ENCODE assay signal across 20 cellular contexts in the genomic region with DNA sequence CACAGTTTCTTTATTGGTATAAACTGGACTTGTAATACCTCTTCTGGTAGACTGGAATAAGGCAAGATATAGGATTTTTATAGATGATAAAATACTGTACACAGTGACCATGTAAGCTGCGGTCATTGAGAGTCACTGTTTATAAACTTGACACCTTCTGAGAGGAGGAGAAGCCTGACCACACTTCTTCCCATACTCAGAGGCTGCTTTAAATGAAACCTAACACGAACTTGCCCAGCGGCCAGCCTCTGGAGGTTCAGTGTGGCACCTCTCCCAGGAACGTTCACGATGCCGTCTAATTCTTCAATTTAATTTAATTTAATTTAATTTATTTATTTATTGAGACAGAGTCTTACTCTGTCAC. TPM values are rescaled to one million over a fixed set of nuclear protein-coding genes. Genes with fewer than 3 reads are reported as not detected.
DNase-seq lines count a peak whose midpoint lies in the region; ATAC-seq, FAIRE-seq and TF ChIP-seq lines count a peak whose summit lies in the region.
"Had no signal": no experiment of that assay in that cellular context is flagged by ENCODE, and none has a peak within 500 bp of the region (broad histone marks: within the 10 kb centered on the region; RNA-seq: fewer than 3 reads in every experiment).

No MANE protein-coding gene starts in this region.

- H3K27ac ChIP-seq in liver (ENCODE audit: low read depth in 1 of 2, low read length in 2 of 2) = peak overlapping the region; percentile 77 to 87
- H3K27ac ChIP-seq in HepG2 (ENCODE audit: extremely low read length, insufficient read depth, low read length) = no peak overlapping the region
- H3K27ac ChIP-seq: HL-60, Peyer's patch, SJSA1 had no signal

- no peaks in the 10 kb centered on the region for H3K79me2 ChIP-seq in HepG2 (ENCODE audit: insufficient read depth, low read length)

- TF ChIP-seq EP300 in HepG2 (IDR thresholded peaks at IDR 0.05; ENCODE audit: low read depth in 2 of 2, low read length in 2 of 2) (no peak), HepG2 (CRISPR knock-in tag; IDR thresholded peaks at IDR 0.05; ENCODE audit: borderline replicate concordance) (no peak)

- POLR2A ChIA-PET in HepG2 (lab: Yijun Ruan, JAX) = no interaction called here

- H3K9ac ChIP-seq in liver (ENCODE audit: low read depth in 1 of 2, low read length in 2 of 2) (peak overlapping the region in 1 of 2 donors; percentile 5), HepG2 (ENCODE audit: insufficient read depth, low read depth, low read length) (no peak overlapping the region)

- ATAC-seq in HepG2 (no peak), GM21515 (IDR thresholded peaks at IDR 0.05; ENCODE audit: unreplicated experiment) (no peak)
- ATAC-seq in activated T-cell treated with anti-CD3 and anti-CD28 coated beads, Interleukin-2, amount 50 U/mL, for 4 hours = no peak

- peak overlapping the region; percentile 26 for H3K4me3 Mint-ChIP-seq in osteocyte (ENCODE audit: unreplicated experiment)
- H3K4me3 Mint-ChIP-seq in activated T-cell treated with anti-CD3 and anti-CD28 coated beads, Interleukin-2, amount 50 U/mL, for 4 hours = no peak overlapping the region
- H3K4me3 Mint-ChIP-seq: GM23338 had no signal

- no peak overlapping the region for H3K4me2 ChIP-seq in HepG2 (ENCODE audit: low read depth, low read length)
- H3K4me2 ChIP-seq: GM23338 had no signal

- H3K9me3 Mint-ChIP-seq in osteocyte (ENCODE audit: unreplicated experiment) = no peaks in the 10 kb centered on the region
- H3K9me3 Mint-ChIP-seq in activated T-cell treated with anti-CD3 and anti-CD28 coated beads, Interleukin-2, amount 50 U/mL, for 4 hours = no peaks in the 10 kb centered on the region
- H3K9me3 Mint-ChIP-seq: GM23338 had no signal

- no peaks in the 10 kb centered on the region for H3K27me3 ChIP-seq in liver (ENCODE audit: control insufficient read depth in 4 of 4, insufficient read depth in 4 of 4, low read length in 3 of 4)
- H3K27me3 ChIP-seq in HepG2 (ENCODE audit: control insufficient read depth in 1 of 2, insufficient read depth in 2 of 2, low read length in 2 of 2) = no peaks in the 10 kb centered on the region
- H3K27me3 ChIP-seq: BE2C, Peyer's patch, SJSA1 had no signal

- TF ChIP-seq RAD21 in liver (IDR thresholded peaks at IDR 0.05) (no peak), HepG2 (CRISPR knock-in tag; IDR thresholded peaks at IDR 0.05) (no peak)

- BruUV-seq in HepG2 (replicated peaks; lab: Mats Ljungman, UMichigan) = no TSS peak

- CTCF ChIA-PET in HepG2 (lab: Yijun Ruan, JAX; ENCODE audit: low intra/inter-chr PET ratio, low total read pairs) = no interaction called here

- H2AFZ ChIP-seq in HepG2 (ENCODE audit: low read length) = no peak overlapping the region
- H2AFZ ChIP-seq: GM23338 had no signal

- intact Hi-C loops in HepG2 (cut with micrococcal nuclease; ENCODE audit: unreplicated experiment) = no loop called here

- in situ Hi-C loops in HepG2 (cut with HindIII; ENCODE audit: extremely low pct_ligation_motif_present, low pct_unique_long_range_greater_than_20kb) = no loop called here

- no peak overlapping the region for H3K4me3 ChIP-seq in liver (ENCODE audit: low read depth in 1 of 3, low read length in 3 of 3)
- no peak overlapping the region for H3K4me3 ChIP-seq in HepG2 (replicated peaks in 1 of 3; ENCODE audit: insufficient read depth in 1 of 3, low read depth in 2 of 3, low read length in 3 of 3)
- H3K4me3 ChIP-seq: GM23338, Peyer's patch, SJSA1 had no signal

- no peaks in the 10 kb centered on the region for H3K9me3 ChIP-seq in liver (ENCODE audit: control insufficient read depth in 4 of 4, low read length in 3 of 4)
- H3K9me3 ChIP-seq in HepG2 (ENCODE audit: low read length) = no peaks in the 10 kb centered on the region
- H3K9me3 ChIP-seq: BE2C, Peyer's patch, SJSA1 had no signal

- FAIRE-seq in HepG2 (lab: Jason Lieb, UNC) = no peak

- H3K36me3 Mint-ChIP-seq in osteocyte (ENCODE audit: unreplicated experiment) = peaks cover 2% of the 10 kb centered on the region
- no peaks in the 10 kb centered on the region for H3K36me3 Mint-ChIP-seq in activated T-cell treated with anti-CD3 and anti-CD28 coated beads, Interleukin-2, amount 50 U/mL, for 4 hours (ENCODE audit: insufficient read depth)

- H3K4me1 Mint-ChIP-seq in osteocyte (ENCODE audit: unreplicated experiment) = peaks cover 26% of the 10 kb centered on the region
- H3K4me1 Mint-ChIP-seq in activated T-cell treated with anti-CD3 and anti-CD28 coated beads, Interleukin-2, amount 50 U/mL, for 4 hours (ENCODE audit: low read depth) = peaks cover 3% of the 10 kb centered on the region

- peak overlapping the region; percentile 82 for H3K27ac Mint-ChIP-seq in osteocyte (ENCODE audit: unreplicated experiment)
- H3K27ac Mint-ChIP-seq: GM23338 had no signal

- H3K27me3 Mint-ChIP-seq in osteocyte (ENCODE audit: unreplicated experiment) = peaks cover 6% of the 10 kb centered on the region
- peaks cover 18% of the 10 kb centered on the region for H3K27me3 Mint-ChIP-seq in activated T-cell treated with anti-CD3 and anti-CD28 coated beads, Interleukin-2, amount 50 U/mL, for 4 hours (ENCODE audit: low read depth)

- peaks cover 0 to 25% (median 13%) of the 10 kb centered on the region in 4 donors for H3K4me1 ChIP-seq in liver (ENCODE audit: control insufficient read depth in 4 of 4, insufficient read depth in 4 of 4, low read length in 3 of 4)
- no peaks in the 10 kb centered on the region for H3K4me1 ChIP-seq in HepG2 (ENCODE audit: insufficient read depth, low read length)
- H3K4me1 ChIP-seq: BE2C, Peyer's patch, SJSA1 had no signal

- TF ChIP-seq POLR2A in HepG2 (IDR thresholded peaks at IDR 0.05; ENCODE audit: insufficient read depth in 1 of 2, low read depth in 2 of 2, low read length in 2 of 2) = no peak

- no peaks in the 10 kb centered on the region for H4K20me1 ChIP-seq in HepG2 (ENCODE audit: insufficient read depth, low read length)

- DNase-seq in HepG2 (ENCODE audit: low spot score) (no peak), islet precursor cell (peak; percentile 12), osteocyte (ENCODE audit: extremely low spot score, unreplicated experiment) (no peak), DMS79 treated with DMSO at 0.1 percent for 48 hours (lab: John Stamatoyannopoulos, UW) (no peak)
- DNase-seq in activated T-cell treated with anti-CD3 and anti-CD28 coated beads, Interleukin-2, amount 50 U/mL, for 4 hours = no peak
- DNase-seq: BE2C, HCEC 1CT, KBM-7, NCI-H1105 treated with DMSO at 0.1 percent for 48 hours, NCI-H2029 treated with DMSO at 0.1 percent for 48 hours, NCI-H345, NCI-H524, NCI-H82, Peyer's patch had no signal

- peaks cover 2 to 10% (median 6%) of the 10 kb centered on the region in 4 donors for H3K36me3 ChIP-seq in liver (ENCODE audit: control insufficient read depth in 4 of 4, insufficient read depth in 3 of 4, low read depth in 1 of 4, low read length in 3 of 4)
- peaks cover 7 to 56% of the 10 kb centered on the region in 2 experiments; a peak in 4 of 5 replicates for H3K36me3 ChIP-seq in HepG2 (replicated peaks in 1 of 2; ENCODE audit: control insufficient read depth in 1 of 2, insufficient read depth in 2 of 2, low read length in 2 of 2)
- H3K36me3 ChIP-seq: BE2C, Peyer's patch, SJSA1 had no signal

- TF ChIP-seq CTCF in liver (IDR thresholded peaks at IDR 0.05; ENCODE audit: low read depth, low read length, missing input control) (no peak), HepG2 (CRISPR knock-in tag; IDR thresholded peaks at IDR 0.05) (no peak), osteocyte (IDR thresholded peaks at IDR 0.05) (no peak)

- 66% methylated on average over 6 of the region's 6 CpGs for WGBS in liver
- WGBS in HepG2 (ENCODE audit: low lambda C conversion rate) = 91% methylated on average over 6 of the region's 6 CpGs

TF ChIP-seq in liver, 16 proteins besides CTCF, POLR2A, EP300 and RAD21:
- TF ChIP-seq FOXA2 (IDR thresholded peaks at IDR 0.05) = no peak
- TF ChIP-seq FOXA1 (IDR thresholded peaks at IDR 0.05) = no peak
- TF ChIP-seq NR2F2 (IDR thresholded peaks at IDR 0.05) = no peak
- TF ChIP-seq JUND (IDR thresholded peaks at IDR 0.05) = no peak
- TF ChIP-seq HNF4A (conservative IDR thresholded peaks at IDR 0.05) = no peak
- TF ChIP-seq EGR1 (IDR thresholded peaks at IDR 0.05; ENCODE audit: low read depth in 2 of 2) = no peak
- TF ChIP-seq YY1 (IDR thresholded peaks at IDR 0.05) = no peak

TF ChIP-seq in HepG2, 621 proteins besides CTCF, POLR2A, EP300 and RAD21 (continues in another document):
- TF ChIP-seq NFE2L2 (IDR thresholded peaks at IDR 0.05; ENCODE audit: low read length) (no peak), KDM1A (CRISPR knock-in tag; IDR thresholded peaks at IDR 0.05) (no peak), RELA (CRISPR knock-in tag; IDR thresholded peaks at IDR 0.05) (no peak), ZNF878 (CRISPR knock-in tag; IDR thresholded peaks at IDR 0.05) (no peak), ZNF558 (CRISPR knock-in tag; IDR thresholded peaks at IDR 0.05; ENCODE audit: borderline replicate concordance) (no peak), ARNT (IDR thresholded peaks at IDR 0.05) (no peak)

RNA-seq across cellular contexts. Expression of a gene that starts 22.5 kb away (rescaled TPM):
- total RNA-seq in liver (10 to 100 TPM; 14.9 to 28.2 TPM), HepG2 (2016; rRNA removed; fragmentation: Illumina TruSeq; extraction: Trizol) (64.2 and 106 TPM in 2 replicates), osteocyte (1.8 and 2.1 TPM in 2 replicates)
- polyA plus RNA-seq in liver (10 to 100 TPM in 1 of 2 donors, 1 to 10 TPM in 1; 9.8 to 71.3 TPM), HepG2 (2011; rRNA removed) (14.5 and 19.4 TPM in 2 replicates)
- total RNA-seq in HepG2 (2016; cell fraction: cytosol; rRNA removed; fragmentation: Illumina TruSeq; extraction: Trizol; ENCODE audit: low read depth) = 38.0 and 39.6 TPM in 2 replicates
- total RNA-seq in HepG2 (2016; cell fraction: insoluble cytoplasmic fraction; rRNA removed; fragmentation: Illumina TruSeq; extraction: Trizol) = 66.5 and 107 TPM in 2 replicates
- 79.2 and 83.1 TPM in 2 replicates for total RNA-seq in HepG2 (2016; cell fraction: membrane; rRNA removed; fragmentation: Illumina TruSeq; extraction: Trizol)
- 83.0 and 88.1 TPM in 2 replicates for total RNA-seq in HepG2 (2016; cell fraction: nucleus; rRNA removed; fragmentation: Illumina TruSeq; extraction: Trizol)
- polyA plus RNA-seq in HepG2 (2011; cell fraction: cytosol; rRNA removed) = 12.9 and 14.1 TPM in 2 replicates
- polyA plus RNA-seq in HepG2 (2011; cell fraction: nucleus; rRNA removed) = 13.7 and 15.3 TPM in 2 replicates
- 25.7 and 31.2 TPM in 2 replicates for polyA plus RNA-seq in HepG2 (2012)
- 34.9 and 40.2 TPM in 2 replicates for polyA plus RNA-seq in HepG2 (2016; cell fraction: cytosol; fragmentation: Illumina TruSeq; extraction: Trizol; ENCODE audit: low read depth)
- 65.6 and 68.7 TPM in 2 replicates for polyA plus RNA-seq in HepG2 (2016; cell fraction: insoluble cytoplasmic fraction; fragmentation: Illumina TruSeq; extraction: Trizol; ENCODE audit: low read depth)
- 63.9 and 64.4 TPM in 2 replicates for polyA plus RNA-seq in HepG2 (2016; cell fraction: membrane; fragmentation: Illumina TruSeq; extraction: Trizol; ENCODE audit: low read depth)
- polyA plus RNA-seq in HepG2 (2016; cell fraction: nucleus; fragmentation: Illumina TruSeq; extraction: Trizol; ENCODE audit: insufficient read depth, low read depth) = 147 and 150 TPM in 2 replicates
- polyA minus RNA-seq in HepG2 (2011; rRNA and poly(A)+ RNA removed; ENCODE audit: low replicate concordance) = 11.9 and 104 TPM in 2 replicates
- polyA minus RNA-seq in HepG2 (2011; cell fraction: cytosol; rRNA and poly(A)+ RNA removed) = 11.5 and 17.2 TPM in 2 replicates
- 12.9 and 14.5 TPM in 2 replicates for polyA minus RNA-seq in HepG2 (2011; cell fraction: nucleus; rRNA and poly(A)+ RNA removed)
- total RNA-seq in activated T-cell treated with anti-CD3 and anti-CD28 coated beads, Interleukin-2, amount 50 U/mL, for 4 hours = under 1 TPM in 2 of 3 donors, not detected in 1; 0.26 to 0.27 TPM
- total RNA-seq: OCI-LY7, SJSA1 had no signal
